Comparison of ENCODE assay signal across 18 cellular contexts in the genomic region with DNA sequence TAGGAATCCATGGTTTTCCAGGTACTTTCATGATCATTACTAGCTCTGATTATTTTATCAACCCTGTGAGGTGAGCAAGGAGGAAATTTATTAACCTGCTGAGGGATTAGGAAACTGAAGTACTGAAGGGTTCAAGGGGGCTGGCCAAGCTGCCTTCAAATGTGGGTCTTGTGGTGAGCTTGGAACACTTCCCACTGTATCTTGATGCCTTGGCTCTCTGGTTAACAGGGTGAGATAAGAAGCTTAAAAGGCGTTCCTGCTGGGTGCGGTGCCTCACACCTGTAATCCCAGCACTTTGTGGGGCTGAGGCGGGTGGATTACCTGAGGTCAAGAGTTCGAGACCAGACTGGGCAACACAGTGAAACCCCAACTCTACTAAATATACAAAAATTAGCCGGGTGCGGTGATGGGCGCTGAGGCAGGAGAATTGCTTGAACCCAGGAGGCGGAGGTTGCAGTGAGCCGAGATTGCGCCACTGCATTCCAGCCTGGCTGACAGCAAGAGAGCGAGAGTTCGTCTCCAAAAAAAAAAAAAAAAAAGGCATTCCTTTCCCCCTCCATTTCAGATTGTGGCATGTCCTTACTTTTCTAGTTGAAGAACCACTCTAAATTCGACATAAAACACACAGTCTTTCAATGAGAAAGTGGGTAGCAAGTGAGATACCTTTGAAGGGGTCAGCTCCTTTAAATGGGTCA.
DNase-seq lines count a peak whose midpoint lies in the region; ATAC-seq and TF ChIP-seq lines count a peak whose summit lies in the region.
"Had no signal": no experiment of that assay in that cellular context is flagged by ENCODE, and none has a peak within 500 bp of the region (broad histone marks: within the 10 kb centered on the region; RNA-seq: fewer than 3 reads in every experiment).

No MANE protein-coding gene starts in this region.

- H3K4me1 Mint-ChIP-seq in natural killer cell treated with Interleukin-12 subunit alpha and Interleukin-12 subunit beta and Interleukin-15 and Interleukin-18, amount 100 ng/mL, for 72 hours (ENCODE audit: low read depth in 2 of 2), result peaks cover 0 to 2% of the 10 kb centered on the region in 2 donors
- H3K4me1 Mint-ChIP-seq in natural killer cell (no peaks in the 10 kb centered on the region), Calu3 (ENCODE audit: low read depth, unreplicated experiment) (peaks cover 7% of the 10 kb centered on the region)
- H3K4me1 Mint-ChIP-seq: neural crest cell had no signal

- H3K9me3 Mint-ChIP-seq in natural killer cell treated with Interleukin-12 subunit alpha and Interleukin-12 subunit beta and Interleukin-15 and Interleukin-18, amount 100 ng/mL, for 72 hours, result peaks cover 2% of the 10 kb centered on the region
- H3K9me3 Mint-ChIP-seq in natural killer cell (peaks cover 0 to under 1% of the 10 kb centered on the region in 2 donors), Calu3 (ENCODE audit: low read depth, unreplicated experiment) (no peaks in the 10 kb centered on the region)

- H3K9me3 ChIP-seq in mucosa of descending colon, result no peaks in the 10 kb centered on the region

- DNase-seq in natural killer cell treated with Interleukin-12 subunit alpha and Interleukin-12 subunit beta and Interleukin-15 and Interleukin-18, amount 100 ng/mL, for 72 hours (ENCODE audit: low spot score), result peak; percentile 58
- no peak for DNase-seq in natural killer cell
- peak; percentile 65 for DNase-seq in choroid plexus epithelial cell (ENCODE audit: low read depth)
- DNase-seq in mucosa of descending colon, result peak in 2 of 3 donors; percentile 15 to 16
- no peak for DNase-seq in Calu3
- DNase-seq: activated CD4-positive, CD25-positive, alpha-beta regulatory T cell; cerebellar nuclear complex; foreskin keratinocyte; MG63; NCI-H1694; NCI-H345; retina; stimulated activated naive B cell treated with anti-CD40 and anti-IgM and Interleukin-4, amounts not matched to agents 10 μg/mL and 1 μg/mL and 100 μg/mL, for 72 hours had no signal

- H3K27ac Mint-ChIP-seq in natural killer cell treated with Interleukin-12 subunit alpha and Interleukin-12 subunit beta and Interleukin-15 and Interleukin-18, amount 100 ng/mL, for 72 hours, result no peak overlapping the region
- H3K27ac Mint-ChIP-seq in natural killer cell, result no peak overlapping the region
- no peak overlapping the region for H3K27ac Mint-ChIP-seq in Calu3 (ENCODE audit: unreplicated experiment)
- H3K27ac Mint-ChIP-seq: stimulated activated naive B cell treated with anti-CD40 and anti-IgM and Interleukin-4, amounts not matched to agents 10 μg/mL and 1 μg/mL and 100 μg/mL, for 72 hours; T-helper 1 cell treated with Interleukin-12 subunit alpha and Interleukin-12 subunit beta and Interleukin-4 antibody, amounts not matched to agents 30 μg/mL and 1 μg/mL, for 36 hours had no signal

- H3K4me3 Mint-ChIP-seq in natural killer cell treated with Interleukin-12 subunit alpha and Interleukin-12 subunit beta and Interleukin-15 and Interleukin-18, amount 100 ng/mL, for 72 hours, result no peak overlapping the region
- H3K4me3 Mint-ChIP-seq in natural killer cell (no peak overlapping the region), Calu3 (ENCODE audit: low read depth, unreplicated experiment) (no peak overlapping the region)
- H3K4me3 Mint-ChIP-seq: neural crest cell; stimulated activated naive B cell treated with anti-CD40 and anti-IgM and Interleukin-4, amounts not matched to agents 10 μg/mL and 1 μg/mL and 100 μg/mL, for 72 hours; T-helper 1 cell treated with Interleukin-12 subunit alpha and Interleukin-12 subunit beta and Interleukin-4 antibody, amounts not matched to agents 30 μg/mL and 1 μg/mL, for 36 hours had no signal

- H3K36me3 Mint-ChIP-seq in natural killer cell treated with Interleukin-12 subunit alpha and Interleukin-12 subunit beta and Interleukin-15 and Interleukin-18, amount 100 ng/mL, for 72 hours, result peaks cover 14% of the 10 kb centered on the region
- H3K36me3 Mint-ChIP-seq in natural killer cell (peaks cover 15% of the 10 kb centered on the region), Calu3 (ENCODE audit: insufficient read depth, unreplicated experiment) (peaks cover 12% of the 10 kb centered on the region)

- ATAC-seq in natural killer cell treated with Interleukin-12 subunit alpha and Interleukin-12 subunit beta and Interleukin-15 and Interleukin-18, amount 100 ng/mL, for 72 hours, result no peak
- ATAC-seq in natural killer cell (no peak), mucosa of descending colon (no peak), GM18498 (IDR thresholded peaks at IDR 0.05; ENCODE audit: unreplicated experiment) (no peak), GM18517 (IDR thresholded peaks at IDR 0.05; ENCODE audit: unreplicated experiment) (no peak), HG03469 (IDR thresholded peaks at IDR 0.05; ENCODE audit: unreplicated experiment) (no peak)
- ATAC-seq: foreskin keratinocyte; stimulated activated naive B cell treated with anti-CD40 and anti-IgM and Interleukin-4, amounts not matched to agents 10 μg/mL and 1 μg/mL and 100 μg/mL, for 72 hours had no signal

- H3K4me3 ChIP-seq in choroid plexus epithelial cell (ENCODE audit: low read depth, low read length) (no peak overlapping the region), mucosa of descending colon (no peak overlapping the region)
- H3K4me3 ChIP-seq: MG63 had no signal

- no TSS peak for BruUV-seq in Calu3 (replicated peaks; lab: Mats Ljungman, UMichigan)

- no peaks in the 10 kb centered on the region for H3K4me1 ChIP-seq in mucosa of descending colon (ENCODE audit: low read depth)
- H3K4me1 ChIP-seq: foreskin keratinocyte had no signal

- intact Hi-C loops in natural killer cell (cut with micrococcal nuclease), result no loop called here
- intact Hi-C loops in mucosa of descending colon (cut with DNase I, micrococcal nuclease), result no loop called here
- intact Hi-C loops in Calu3 (cut with micrococcal nuclease; ENCODE audit: unreplicated experiment), result no loop called here

- no peaks in the 10 kb centered on the region for H3K27me3 Mint-ChIP-seq in natural killer cell treated with Interleukin-12 subunit alpha and Interleukin-12 subunit beta and Interleukin-15 and Interleukin-18, amount 100 ng/mL, for 72 hours
- H3K27me3 Mint-ChIP-seq in natural killer cell (ENCODE audit: low read depth in 2 of 2) (no peaks in the 10 kb centered on the region), Calu3 (ENCODE audit: unreplicated experiment) (no peaks in the 10 kb centered on the region)
- H3K27me3 Mint-ChIP-seq: stimulated activated naive B cell treated with anti-CD40 and anti-IgM and Interleukin-4, amounts not matched to agents 10 μg/mL and 1 μg/mL and 100 μg/mL, for 72 hours had no signal

- TF ChIP-seq CTCF in natural killer cell (IDR thresholded peaks at IDR 0.05), result no peak
- no peak for TF ChIP-seq CTCF in choroid plexus epithelial cell (conservative IDR thresholded peaks at IDR 0.05; ENCODE audit: low read depth, low read length)
- no peak for TF ChIP-seq CTCF in mucosa of descending colon (IDR thresholded peaks at IDR 0.05)
- TF ChIP-seq CTCF in Calu3 (IDR thresholded peaks at IDR 0.05; ENCODE audit: unreplicated experiment), result no peak

- CTCF ChIA-PET in Calu3 (lab: Charles Lee), result interaction anchor here (0.5 to 0.7 kb wide), 2 partner anchors 40 to 147 kb away, joined by 5 to 6 read pairs; no protein-coding TSS in a partner anchor

- peaks cover 4% of the 10 kb centered on the region for H3K36me3 ChIP-seq in mucosa of descending colon (ENCODE audit: low read depth)

Comparison
In these comparisons a context has a peak if more than half of its experiments do, and no peak if none do; other contexts are left out.
1. DNase-seq: peak in natural killer cell treated with Interleukin-12 subunit alpha and Interleukin-12 subunit beta and Interleukin-15 and Interleukin-18, amount 100 ng/mL, for 72 hours (single experiment), choroid plexus epithelial cell (single experiment) and mucosa of descending colon (2 of 3); none in natural killer cell (single experiment) and Calu3 (single experiment).